14 cellular contexts compared by ENCODE assay signal in genomic region chr3:133835961-133836360, GRCh38. TPM values are rescaled to one million over a fixed set of nuclear protein-coding genes. Genes with fewer than 3 reads are reported as not detected.
DNase-seq lines count a peak whose midpoint lies in the region; ATAC-seq and TF ChIP-seq lines count a peak whose summit lies in the region.
"Had no signal": no experiment of that assay in that cellular context is flagged by ENCODE, and none has a peak within 500 bp of the region (broad histone marks: within the 10 kb centered on the region; RNA-seq: fewer than 3 reads in every experiment).

No MANE protein-coding gene starts in this region.

- H3K4me3 Mint-ChIP-seq in activated CD4-positive, alpha-beta memory T cell treated with anti-CD3 and anti-CD28 coated beads, Interleukin-2, amount 10 ng/mL, durations not matched to agents 7 days and 5 days, result no peak overlapping the region
- H3K4me3 Mint-ChIP-seq in activated CD4-positive, alpha-beta memory T cell treated with anti-CD3 and anti-CD28 coated beads for 36 hours, result no peak overlapping the region
- H3K4me3 Mint-ChIP-seq in activated CD4-positive, alpha-beta T cell treated with anti-CD3 and anti-CD28 coated beads, Interleukin-2, amount 10 ng/mL, durations not matched to agents 24 days and 14 days, result no peak overlapping the region
- H3K4me3 Mint-ChIP-seq: CD4-positive, alpha-beta T cell had no signal

- POLR2A ChIA-PET in activated CD4-positive, alpha-beta memory T cell treated with anti-CD3 and anti-CD28 coated beads, Interleukin-2, amount 10 ng/mL, durations not matched to agents 7 days and 5 days (lab: Charles Lee), result no interaction called here
- POLR2A ChIA-PET in activated CD4-positive, alpha-beta memory T cell treated with anti-CD3 and anti-CD28 coated beads for 36 hours (lab: Charles Lee), result no interaction called here

- H3K36me3 Mint-ChIP-seq in activated CD4-positive, alpha-beta memory T cell treated with anti-CD3 and anti-CD28 coated beads, Interleukin-2, amount 10 ng/mL, durations not matched to agents 7 days and 5 days (ENCODE audit: low read depth), result no peaks in the 10 kb centered on the region
- H3K36me3 Mint-ChIP-seq in activated CD4-positive, alpha-beta memory T cell treated with anti-CD3 and anti-CD28 coated beads for 36 hours, result no peaks in the 10 kb centered on the region
- no peaks in the 10 kb centered on the region for H3K36me3 Mint-ChIP-seq in activated CD4-positive, alpha-beta T cell treated with anti-CD3 and anti-CD28 coated beads, Interleukin-2, amount 10 ng/mL, durations not matched to agents 24 days and 14 days (ENCODE audit: low read depth)

- CTCF ChIA-PET in activated CD4-positive, alpha-beta memory T cell treated with anti-CD3 and anti-CD28 coated beads, Interleukin-2, amount 10 ng/mL, durations not matched to agents 7 days and 5 days (lab: Charles Lee), result no interaction called here
- CTCF ChIA-PET in activated CD4-positive, alpha-beta memory T cell treated with anti-CD3 and anti-CD28 coated beads for 36 hours (lab: Charles Lee), result no interaction called here

- H3K4me2 ChIP-seq in osteoblast (ENCODE audit: insufficient read depth, low read length), result no peak overlapping the region
- H3K4me2 ChIP-seq: BLaER1 treated with 17β-estradiol and CSF1 and Interleukin-3, amounts not matched to agents 10 nM and 100 nM had no signal

- no peaks in the 10 kb centered on the region for H3K4me1 ChIP-seq in right atrium auricular region
- H3K4me1 ChIP-seq in right cardiac atrium (ENCODE audit: control insufficient read depth, insufficient read depth, low read length), result no peaks in the 10 kb centered on the region
- H3K4me1 ChIP-seq in osteoblast (ENCODE audit: insufficient read depth, low read length), result no peaks in the 10 kb centered on the region

- H3K9me3 ChIP-seq in right atrium auricular region (no peaks in the 10 kb centered on the region), right cardiac atrium (ENCODE audit: control insufficient read depth, low read length) (no peaks in the 10 kb centered on the region), osteoblast (ENCODE audit: low read depth, low read length) (no peaks in the 10 kb centered on the region)
- H3K9me3 ChIP-seq: BLaER1 treated with 17β-estradiol and CSF1 and Interleukin-3, amounts not matched to agents 10 nM and 100 nM had no signal

- no peak for TF ChIP-seq CTCF in right atrium auricular region (IDR thresholded peaks at IDR 0.05)
- TF ChIP-seq CTCF in osteoblast (IDR thresholded peaks at IDR 0.05; ENCODE audit: extremely low read depth, low read depth, low read length), result no peak

- no peak for ATAC-seq in right cardiac atrium
- ATAC-seq: HCT116 had no signal

- H3K4me1 Mint-ChIP-seq in activated CD4-positive, alpha-beta memory T cell treated with anti-CD3 and anti-CD28 coated beads, Interleukin-2, amount 10 ng/mL, durations not matched to agents 7 days and 5 days, result no peaks in the 10 kb centered on the region
- no peaks in the 10 kb centered on the region for H3K4me1 Mint-ChIP-seq in activated CD4-positive, alpha-beta memory T cell treated with anti-CD3 and anti-CD28 coated beads for 36 hours (ENCODE audit: low read depth)
- no peaks in the 10 kb centered on the region for H3K4me1 Mint-ChIP-seq in activated CD4-positive, alpha-beta T cell treated with anti-CD3 and anti-CD28 coated beads, Interleukin-2, amount 10 ng/mL, durations not matched to agents 24 days and 14 days

- H3K27me3 ChIP-seq in right atrium auricular region, result no peaks in the 10 kb centered on the region
- H3K27me3 ChIP-seq in right cardiac atrium (ENCODE audit: control insufficient read depth, insufficient read depth), result no peaks in the 10 kb centered on the region
- no peaks in the 10 kb centered on the region for H3K27me3 ChIP-seq in osteoblast (ENCODE audit: insufficient read depth, low read length)
- H3K27me3 ChIP-seq: BLaER1 treated with 17β-estradiol and CSF1 and Interleukin-3, amounts not matched to agents 10 nM and 100 nM had no signal

- 78% methylated on average over 4 of the region's 4 CpGs for WGBS in right cardiac atrium

- H3K27ac ChIP-seq in right atrium auricular region, result no peak overlapping the region
- H3K27ac ChIP-seq in right cardiac atrium (ENCODE audit: low read length), result no peak overlapping the region
- no peak overlapping the region for H3K27ac ChIP-seq in osteoblast (ENCODE audit: low read depth, low read length)
- H3K27ac ChIP-seq: 22Rv1; BLaER1 treated with 17β-estradiol and CSF1 and Interleukin-3, amounts not matched to agents 10 nM and 100 nM had no signal

- no peak overlapping the region for H3K27ac Mint-ChIP-seq in activated CD4-positive, alpha-beta memory T cell treated with anti-CD3 and anti-CD28 coated beads, Interleukin-2, amount 10 ng/mL, durations not matched to agents 7 days and 5 days
- H3K27ac Mint-ChIP-seq in activated CD4-positive, alpha-beta memory T cell treated with anti-CD3 and anti-CD28 coated beads for 36 hours, result no peak overlapping the region
- H3K27ac Mint-ChIP-seq in activated CD4-positive, alpha-beta T cell treated with anti-CD3 and anti-CD28 coated beads, Interleukin-2, amount 10 ng/mL, durations not matched to agents 24 days and 14 days, result no peak overlapping the region
- H3K27ac Mint-ChIP-seq: CD4-positive, alpha-beta T cell had no signal

- H3K9me3 Mint-ChIP-seq in activated CD4-positive, alpha-beta memory T cell treated with anti-CD3 and anti-CD28 coated beads, Interleukin-2, amount 10 ng/mL, durations not matched to agents 7 days and 5 days, result no peaks in the 10 kb centered on the region
- H3K9me3 Mint-ChIP-seq in activated CD4-positive, alpha-beta memory T cell treated with anti-CD3 and anti-CD28 coated beads for 36 hours, result no peaks in the 10 kb centered on the region
- H3K9me3 Mint-ChIP-seq in activated CD4-positive, alpha-beta T cell treated with anti-CD3 and anti-CD28 coated beads, Interleukin-2, amount 10 ng/mL, durations not matched to agents 24 days and 14 days, result no peaks in the 10 kb centered on the region
- H3K9me3 Mint-ChIP-seq: CD4-positive, alpha-beta T cell had no signal

- no peaks in the 10 kb centered on the region for H4K20me1 ChIP-seq in osteoblast (ENCODE audit: insufficient read depth, low read length)
- H4K20me1 ChIP-seq: BLaER1 treated with 17β-estradiol and CSF1 and Interleukin-3, amounts not matched to agents 10 nM and 100 nM had no signal

- H3K27me3 Mint-ChIP-seq in activated CD4-positive, alpha-beta memory T cell treated with anti-CD3 and anti-CD28 coated beads, Interleukin-2, amount 10 ng/mL, durations not matched to agents 7 days and 5 days, result no peaks in the 10 kb centered on the region
- no peaks in the 10 kb centered on the region for H3K27me3 Mint-ChIP-seq in activated CD4-positive, alpha-beta memory T cell treated with anti-CD3 and anti-CD28 coated beads for 36 hours
- H3K27me3 Mint-ChIP-seq in activated CD4-positive, alpha-beta T cell treated with anti-CD3 and anti-CD28 coated beads, Interleukin-2, amount 10 ng/mL, durations not matched to agents 24 days and 14 days, result no peaks in the 10 kb centered on the region
- H3K27me3 Mint-ChIP-seq: CD4-positive, alpha-beta T cell had no signal

- H2AFZ ChIP-seq in osteoblast (ENCODE audit: low read length), result no peak overlapping the region

- DNase-seq in activated CD4-positive, alpha-beta memory T cell treated with anti-CD3 and anti-CD28 coated beads, Interleukin-2, amount 10 ng/mL, durations not matched to agents 7 days and 5 days, result peak; percentile 8
- no peak for DNase-seq in activated CD4-positive, alpha-beta memory T cell treated with anti-CD3 and anti-CD28 coated beads for 36 hours
- DNase-seq in right atrium auricular region (ENCODE audit: low spot score) (peak; percentile 13), right cardiac atrium (no peak), osteoblast (ENCODE audit: insufficient read length, low spot score, missing footprints) (peak; percentile 35), SIG-M5 treated with dmso at 0.1 percent for 504 hours (lab: John Stamatoyannopoulos, UW; ENCODE audit: unreplicated experiment) (no peak)
- no peak for DNase-seq in activated CD4-positive, alpha-beta T cell treated with anti-CD3 and anti-CD28 coated beads, Interleukin-2, amount 10 ng/mL, durations not matched to agents 24 days and 14 days
- no peak for DNase-seq in central memory CD4-positive, alpha-beta T cell
- DNase-seq: Calu3; CD4-positive, alpha-beta T cell; DMS 273 treated with DMSO at 0.1 percent for 48 hours had no signal

- intact Hi-C loops in activated CD4-positive, alpha-beta memory T cell treated with anti-CD3 and anti-CD28 coated beads for 36 hours (cut with micrococcal nuclease), result no loop called here
- intact Hi-C loops in right cardiac atrium (cut with DNase I), result no loop called here
- intact Hi-C loops in activated CD4-positive, alpha-beta T cell treated with anti-CD3 and anti-CD28 coated beads, Interleukin-2, amount 10 ng/mL, durations not matched to agents 24 days and 14 days (cut with micrococcal nuclease), result no loop called here

- H3K36me3 ChIP-seq in right atrium auricular region, result peaks cover 10% of the 10 kb centered on the region
- no peaks in the 10 kb centered on the region for H3K36me3 ChIP-seq in osteoblast (ENCODE audit: insufficient read depth, low read length)
- H3K36me3 ChIP-seq: BLaER1 treated with 17β-estradiol and CSF1 and Interleukin-3, amounts not matched to agents 10 nM and 100 nM had no signal

- H3K4me3 ChIP-seq in right atrium auricular region, result no peak overlapping the region
- H3K4me3 ChIP-seq in right cardiac atrium (ENCODE audit: low read length), result no peak overlapping the region
- H3K4me3 ChIP-seq in osteoblast (ENCODE audit: insufficient read depth, low read length), result no peak overlapping the region
- H3K4me3 ChIP-seq: BLaER1 treated with 17β-estradiol and CSF1 and Interleukin-3, amounts not matched to agents 10 nM and 100 nM had no signal

- H3K79me2 ChIP-seq in osteoblast (ENCODE audit: insufficient read depth, low read length), result no peaks in the 10 kb centered on the region

RNA-seq across cellular contexts. Expression of gene SRPRB, which starts 30.3 kb away (rescaled TPM):
- 10 to 100 TPM; 44.5 to 46.8 TPM for total RNA-seq in activated CD4-positive, alpha-beta memory T cell treated with anti-CD3 and anti-CD28 coated beads, Interleukin-2, amount 10 ng/mL, durations not matched to agents 7 days and 5 days
- total RNA-seq in activated CD4-positive, alpha-beta memory T cell treated with anti-CD3 and anti-CD28 coated beads for 36 hours, result 10 to 100 TPM; 65.7 to 66.7 TPM
- 10 to 100 TPM; 16.4 to 24.8 TPM for total RNA-seq in right atrium auricular region
- total RNA-seq in right cardiac atrium, result 10 to 100 TPM; 25.8 to 47.6 (median 33.6) TPM
- 16.2 TPM for polyA plus RNA-seq in right cardiac atrium
- total RNA-seq in osteoblast, result 76.0 and 80.3 TPM in 2 replicates
- total RNA-seq in activated CD4-positive, alpha-beta T cell treated with anti-CD3 and anti-CD28 coated beads, Interleukin-2, amount 10 ng/mL, durations not matched to agents 24 days and 14 days, result 97.7 and 103 TPM in 2 replicates

RNA-seq across cellular contexts. Expression of gene RAB6B, which starts 59.7 kb away (rescaled TPM):
- total RNA-seq in activated CD4-positive, alpha-beta memory T cell treated with anti-CD3 and anti-CD28 coated beads, Interleukin-2, amount 10 ng/mL, durations not matched to agents 7 days and 5 days, result 1 to 10 TPM; 3.3 to 4.5 TPM
- 1 to 10 TPM; 2.7 to 3.9 TPM for total RNA-seq in activated CD4-positive, alpha-beta memory T cell treated with anti-CD3 and anti-CD28 coated beads for 36 hours
- total RNA-seq in right atrium auricular region (10 to 100 TPM in 1 of 2 donors, 1 to 10 TPM in 1; 9.5 to 11.5 TPM), right cardiac atrium (10 to 100 TPM; 27.2 to 48.1 (median 36.1) TPM), osteoblast (0.59 and 0.72 TPM in 2 replicates)
- polyA plus RNA-seq in right cardiac atrium, result 23.6 TPM
- total RNA-seq in activated CD4-positive, alpha-beta T cell treated with anti-CD3 and anti-CD28 coated beads, Interleukin-2, amount 10 ng/mL, durations not matched to agents 24 days and 14 days, result 0.07 and 0.14 TPM in 2 replicates
- total RNA-seq: CD4-positive, alpha-beta T cell had no signal

Comparison
In these comparisons a context has a peak if more than half of its experiments do, and no peak if none do; other contexts are left out.
1. DNase-seq: peak in activated CD4-positive, alpha-beta memory T cell treated with anti-CD3 and anti-CD28 coated beads, Interleukin-2, amount 10 ng/mL, durations not matched to agents 7 days and 5 days (single experiment), right atrium auricular region (single experiment) and osteoblast (single experiment); none in activated CD4-positive, alpha-beta memory T cell treated with anti-CD3 and anti-CD28 coated beads for 36 hours (single experiment), right cardiac atrium (0 of 3), activated CD4-positive, alpha-beta T cell treated with anti-CD3 and anti-CD28 coated beads, Interleukin-2, amount 10 ng/mL, durations not matched to agents 24 days and 14 days (single experiment), SIG-M5 treated with dmso at 0.1 percent for 504 hours (single experiment) and central memory CD4-positive, alpha-beta T cell (single experiment).